ENCODE assay signal across 8 cellular contexts in genomic region chr6:107819976-107820551, GRCh38. TPM values are rescaled to one million over a fixed set of nuclear protein-coding genes. Genes with fewer than 3 reads are reported as not detected.
DNase-seq lines count a peak whose midpoint lies in the region; ATAC-seq lines count a peak whose summit lies in the region.

No MANE protein-coding gene starts in this region.

- H3K27me3 Mint-ChIP-seq in activated T-helper 1 cell treated with anti-CD3 and anti-CD28 coated beads, Interleukin-12 subunit alpha, Interleukin-12 subunit beta, Interleukin-2, Interleukin-4 antibody, amounts not matched to agents 30 ng/mL and 10 ng/mL and 1 ng/mL, durations not matched to agents 14 hours and 24 hours and 36 hours (ENCODE audit: insufficient read depth) = no peaks in the 10 kb centered on the region

- ATAC-seq in HG03175 (IDR thresholded peaks at IDR 0.05; ENCODE audit: unreplicated experiment) = no peak

- DNase-seq in NCI-H146 (lab: John Stamatoyannopoulos, UW) (peak; percentile 82), hepatic stellate cell (ENCODE audit: low spot score) (peak; percentile 17), amygdala (lab: John Stamatoyannopoulos, UW) (no peak), NCI-H2107 (lab: John Stamatoyannopoulos, UW) (no peak), NCI-H187 treated with DMSO at 0.1 percent for 48 hours (lab: John Stamatoyannopoulos, UW) (no peak)
- DNase-seq in activated T-helper 1 cell treated with anti-CD3 and anti-CD28 coated beads, Interleukin-12 subunit alpha, Interleukin-12 subunit beta, Interleukin-2, Interleukin-4 antibody, amounts not matched to agents 30 ng/mL and 10 ng/mL and 1 ng/mL, durations not matched to agents 14 hours and 24 hours and 36 hours (ENCODE audit: low spot score) = peak; percentile 25
- peak; percentile 49 for DNase-seq in stimulated activated CD8-positive, alpha-beta memory T cell treated with anti-CD3 and anti-CD28 coated beads, Interleukin-4, amount 100 ng/mL, for 48 hours

- H3K27ac Mint-ChIP-seq in activated T-helper 1 cell treated with anti-CD3 and anti-CD28 coated beads, Interleukin-12 subunit alpha, Interleukin-12 subunit beta, Interleukin-2, Interleukin-4 antibody, amounts not matched to agents 30 ng/mL and 10 ng/mL and 1 ng/mL, durations not matched to agents 14 hours and 24 hours and 36 hours = peak overlapping the region; percentile 90

- H3K4me3 Mint-ChIP-seq in activated T-helper 1 cell treated with anti-CD3 and anti-CD28 coated beads, Interleukin-12 subunit alpha, Interleukin-12 subunit beta, Interleukin-2, Interleukin-4 antibody, amounts not matched to agents 30 ng/mL and 10 ng/mL and 1 ng/mL, durations not matched to agents 14 hours and 24 hours and 36 hours = peak overlapping the region; percentile 83

- intact Hi-C loops in activated T-helper 1 cell treated with anti-CD3 and anti-CD28 coated beads, Interleukin-12 subunit alpha, Interleukin-12 subunit beta, Interleukin-2, Interleukin-4 antibody, amounts not matched to agents 30 ng/mL and 10 ng/mL and 1 ng/mL, durations not matched to agents 14 hours and 24 hours and 36 hours (cut with micrococcal nuclease) = loop anchor here (5.0 to 10.0 kb wide), 8 partner anchors 445 to 1723 kb away; partner anchors contain the start of genes AFG1L, ATG5, SNX3 and ZBTB24

- H3K9me3 Mint-ChIP-seq in activated T-helper 1 cell treated with anti-CD3 and anti-CD28 coated beads, Interleukin-12 subunit alpha, Interleukin-12 subunit beta, Interleukin-2, Interleukin-4 antibody, amounts not matched to agents 30 ng/mL and 10 ng/mL and 1 ng/mL, durations not matched to agents 14 hours and 24 hours and 36 hours = no peaks in the 10 kb centered on the region

- peaks cover 7% of the 10 kb centered on the region for H3K36me3 Mint-ChIP-seq in activated T-helper 1 cell treated with anti-CD3 and anti-CD28 coated beads, Interleukin-12 subunit alpha, Interleukin-12 subunit beta, Interleukin-2, Interleukin-4 antibody, amounts not matched to agents 30 ng/mL and 10 ng/mL and 1 ng/mL, durations not matched to agents 14 hours and 24 hours and 36 hours (ENCODE audit: low read depth)

- H3K4me1 Mint-ChIP-seq in activated T-helper 1 cell treated with anti-CD3 and anti-CD28 coated beads, Interleukin-12 subunit alpha, Interleukin-12 subunit beta, Interleukin-2, Interleukin-4 antibody, amounts not matched to agents 30 ng/mL and 10 ng/mL and 1 ng/mL, durations not matched to agents 14 hours and 24 hours and 36 hours (ENCODE audit: low read depth) = peaks cover 84% of the 10 kb centered on the region

RNA-seq across cellular contexts. Expression of gene SCML4, which starts 4.0 kb away (rescaled TPM):
- total RNA-seq in activated T-helper 1 cell treated with anti-CD3 and anti-CD28 coated beads, Interleukin-12 subunit alpha, Interleukin-12 subunit beta, Interleukin-2, Interleukin-4 antibody, amounts not matched to agents 30 ng/mL and 10 ng/mL and 1 ng/mL, durations not matched to agents 14 hours and 24 hours and 36 hours = 1.7 TPM in 2 replicates

Comparison
In these comparisons a context has a peak if more than half of its experiments do, and no peak if none do; other contexts are left out.
1. DNase-seq: peak in NCI-H146 (single experiment), activated T-helper 1 cell treated with anti-CD3 and anti-CD28 coated beads, Interleukin-12 subunit alpha, Interleukin-12 subunit beta, Interleukin-2, Interleukin-4 antibody, amounts not matched to agents 30 ng/mL and 10 ng/mL and 1 ng/mL, durations not matched to agents 14 hours and 24 hours and 36 hours (single experiment), hepatic stellate cell (single experiment) and stimulated activated CD8-positive, alpha-beta memory T cell treated with anti-CD3 and anti-CD28 coated beads, Interleukin-4, amount 100 ng/mL, for 48 hours (single experiment); none in amygdala (0 of 56), NCI-H2107 (single experiment) and NCI-H187 treated with DMSO at 0.1 percent for 48 hours (single experiment).